11 cellular contexts compared by ENCODE assay signal in the genomic region with DNA sequence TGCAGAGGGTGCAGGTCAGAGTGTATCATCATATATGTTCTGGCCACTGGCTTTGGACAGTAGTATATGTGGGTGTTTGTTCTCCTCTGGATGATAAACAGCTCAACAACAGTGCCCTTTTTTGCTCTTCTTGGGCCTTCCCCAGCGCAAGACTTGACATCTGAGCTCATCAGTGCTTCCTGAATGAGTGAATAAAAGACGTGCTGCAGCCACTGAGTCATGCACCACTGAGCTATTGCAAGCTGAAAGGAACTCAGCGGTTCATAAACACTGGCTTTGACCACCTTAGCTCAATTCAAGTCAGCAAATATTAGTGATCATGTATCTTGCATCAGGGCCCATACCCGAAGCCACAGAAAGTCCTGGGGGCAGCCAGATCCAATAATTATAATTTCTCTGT.
DNase-seq lines count a peak whose midpoint lies in the region; ATAC-seq, FAIRE-seq and TF ChIP-seq lines count a peak whose summit lies in the region.
"Had no signal": no experiment of that assay in that cellular context is flagged by ENCODE, and none has a peak within 500 bp of the region (broad histone marks: within the 10 kb centered on the region; RNA-seq: fewer than 3 reads in every experiment).

No MANE protein-coding gene starts in this region.

- H3K4me1 Mint-ChIP-seq in MCF 10A (ENCODE audit: insufficient read depth, unreplicated experiment) = peaks cover 14% of the 10 kb centered on the region
- peaks cover 18% of the 10 kb centered on the region for H3K4me1 Mint-ChIP-seq in stimulated activated naive CD8-positive, alpha-beta T cell treated with anti-CD3 and anti-CD28 coated beads, Interleukin-15, amount 100 ng/mL, for 72 hours

- no TSS peak for BruUV-seq in MCF 10A (replicated peaks; lab: Mats Ljungman, UMichigan)
- no TSS peak for BruUV-seq in endothelial cell of umbilical vein (replicated peaks; lab: Mats Ljungman, UMichigan)

- H3K4me1 ChIP-seq in breast epithelium (no peaks in the 10 kb centered on the region), endothelial cell of umbilical vein (ENCODE audit: control insufficient read depth, extremely low read depth, insufficient read depth, low read length) (no peaks in the 10 kb centered on the region)

- H4K20me1 ChIP-seq in endothelial cell of umbilical vein (replicated peaks; ENCODE audit: control insufficient read depth, extremely low read depth, insufficient read depth, low read length) = no peaks in the 10 kb centered on the region

- DNase-seq in MCF 10A (ENCODE audit: unreplicated experiment) (peak; percentile 51), breast epithelium (ENCODE audit: low spot score in 2 of 2) (no peak), HTR-8/SVneo (ENCODE audit: insufficient read length, low spot score) (peak; percentile 79), endothelial cell of umbilical vein (ENCODE audit: low read depth, low spot score) (no peak), NCI-H1048 (lab: John Stamatoyannopoulos, UW) (no peak), HT-29 (ENCODE audit: low spot score) (no peak), NCI-H524 (lab: John Stamatoyannopoulos, UW) (no peak)
- no peak for DNase-seq in stimulated activated naive CD8-positive, alpha-beta T cell treated with anti-CD3 and anti-CD28 coated beads, Interleukin-15, amount 100 ng/mL, for 72 hours
- DNase-seq: GOT3; MV-4-11; naive thymus-derived CD4-positive, alpha-beta T cell had no signal

- intact Hi-C loops in MCF 10A (cut with micrococcal nuclease) (no loop called here), breast epithelium (cut with DNase I; ENCODE audit: low total_unique reads) (no loop called here), endothelial cell of umbilical vein (cut with micrococcal nuclease) (no loop called here)

- H3K27ac Mint-ChIP-seq in MCF 10A (ENCODE audit: low read depth, unreplicated experiment) = peak overlapping the region; percentile 49
- peak overlapping the region in 1 of 2 donors; percentile 1 for H3K27ac Mint-ChIP-seq in stimulated activated naive CD8-positive, alpha-beta T cell treated with anti-CD3 and anti-CD28 coated beads, Interleukin-15, amount 100 ng/mL, for 72 hours

- H3K27me3 ChIP-seq in breast epithelium (no peaks in the 10 kb centered on the region), endothelial cell of umbilical vein (ENCODE audit: control insufficient read depth in 2 of 2, insufficient read depth in 2 of 2, low read length in 2 of 2) (peaks cover 0 to 6% of the 10 kb centered on the region in 2 experiments)

- TF ChIP-seq CTCF in MCF 10A (IDR thresholded peaks at IDR 0.05; ENCODE audit: unreplicated experiment) (no peak), breast epithelium (IDR thresholded peaks at IDR 0.05) (no peak), endothelial cell of umbilical vein (IDR thresholded peaks at IDR 0.05; ENCODE audit: extremely low read depth in 1 of 2, insufficient read depth in 1 of 2, low read depth in 1 of 2, low read length in 2 of 2) (no peak)

- no peaks in the 10 kb centered on the region for H3K9me1 ChIP-seq in endothelial cell of umbilical vein (replicated peaks; ENCODE audit: control insufficient read depth, extremely low read depth, insufficient read depth, low read length)

- no peaks in the 10 kb centered on the region for H3K9me3 ChIP-seq in breast epithelium
- H3K9me3 ChIP-seq in endothelial cell of umbilical vein (replicated peaks; ENCODE audit: control insufficient read depth, insufficient read depth, low read length) = no peaks in the 10 kb centered on the region

- H3K4me3 ChIP-seq in breast epithelium (no peak overlapping the region), endothelial cell of umbilical vein (replicated peaks in 1 of 3; ENCODE audit: insufficient read depth in 1 of 3, low read depth in 1 of 3, low read length in 3 of 3) (no peak overlapping the region)

- no peaks in the 10 kb centered on the region for H3K9me3 Mint-ChIP-seq in MCF 10A (ENCODE audit: unreplicated experiment)
- H3K9me3 Mint-ChIP-seq in stimulated activated naive CD8-positive, alpha-beta T cell treated with anti-CD3 and anti-CD28 coated beads, Interleukin-15, amount 100 ng/mL, for 72 hours = no peaks in the 10 kb centered on the region
- H3K9me3 Mint-ChIP-seq: naive thymus-derived CD4-positive, alpha-beta T cell had no signal

- no peak overlapping the region for H3K9ac ChIP-seq in endothelial cell of umbilical vein (replicated peaks; ENCODE audit: extremely low read depth, insufficient read depth, low read length)

- H3K27me3 Mint-ChIP-seq in MCF 10A (ENCODE audit: insufficient read depth, unreplicated experiment) = no peaks in the 10 kb centered on the region
- H3K27me3 Mint-ChIP-seq in stimulated activated naive CD8-positive, alpha-beta T cell treated with anti-CD3 and anti-CD28 coated beads, Interleukin-15, amount 100 ng/mL, for 72 hours = peaks cover 35% of the 10 kb centered on the region

- no peaks in the 10 kb centered on the region for H3K79me2 ChIP-seq in endothelial cell of umbilical vein (ENCODE audit: control insufficient read depth, insufficient read depth, low read length)

- CTCF ChIA-PET in MCF 10A (lab: Yijun Ruan, JAX) (interaction anchor here (1.3 to 1.4 kb wide), 2 partner anchors 10 to 140 kb away, joined by 4 read pairs; no protein-coding TSS in a partner anchor), endothelial cell of umbilical vein (lab: Charles Lee) (interaction anchor here (1.1 to 1.4 kb wide), 3 partner anchors 16 to 141 kb away, joined by 3 to 4 read pairs (median 3); no protein-coding TSS in a partner anchor)

- TF ChIP-seq POLR2A in breast epithelium (IDR thresholded peaks at IDR 0.05) (no peak), endothelial cell of umbilical vein (IDR thresholded peaks at IDR 0.05; ENCODE audit: low read depth, low read length) (no peak)

- FAIRE-seq in HTR-8/SVneo (lab: Jason Lieb, UNC) = peak; percentile 98
- FAIRE-seq in endothelial cell of umbilical vein (lab: Jason Lieb, UNC) = no peak

- H3K4me3 Mint-ChIP-seq in MCF 10A (ENCODE audit: unreplicated experiment) = no peak overlapping the region
- no peak overlapping the region for H3K4me3 Mint-ChIP-seq in stimulated activated naive CD8-positive, alpha-beta T cell treated with anti-CD3 and anti-CD28 coated beads, Interleukin-15, amount 100 ng/mL, for 72 hours

- H3K4me2 ChIP-seq in endothelial cell of umbilical vein (ENCODE audit: insufficient read depth, low read length) = no peak overlapping the region

- dilution Hi-C loops in endothelial cell of umbilical vein (cut with MboI; ENCODE audit: extremely low pct_ligation_motif_present, low sequenced_read_pairs) = no loop called here

- no peaks in the 10 kb centered on the region for H3K36me3 ChIP-seq in breast epithelium
- no peaks in the 10 kb centered on the region for H3K36me3 ChIP-seq in endothelial cell of umbilical vein (ENCODE audit: control insufficient read depth in 2 of 2, extremely low read depth in 1 of 2, insufficient read depth in 2 of 2, low read length in 2 of 2)

- POLR2A ChIA-PET in MCF 10A (lab: Yijun Ruan, JAX) (interaction anchor here (0.8 to 1.2 kb wide), 5 partner anchors 18 to 1062 kb away, joined by 3 to 4 read pairs (median 3); no protein-coding TSS in a partner anchor), endothelial cell of umbilical vein (lab: Charles Lee) (no interaction called here)

- H3K36me3 Mint-ChIP-seq in MCF 10A (ENCODE audit: insufficient read depth, unreplicated experiment) = no peaks in the 10 kb centered on the region
- H3K36me3 Mint-ChIP-seq: naive thymus-derived CD4-positive, alpha-beta T cell had no signal

- ATAC-seq in stimulated activated naive CD8-positive, alpha-beta T cell treated with anti-CD3 and anti-CD28 coated beads, Interleukin-15, amount 100 ng/mL, for 72 hours = peak; percentile 66
- ATAC-seq: naive thymus-derived CD4-positive, alpha-beta T cell had no signal

- no peak overlapping the region for H2AFZ ChIP-seq in endothelial cell of umbilical vein (ENCODE audit: low read depth, low read length)

- H3K27ac ChIP-seq in breast epithelium (no peak overlapping the region), endothelial cell of umbilical vein (ENCODE audit: insufficient read depth, low read depth, low read length) (no peak overlapping the region)

TF ChIP-seq in endothelial cell of umbilical vein, 7 proteins besides CTCF, POLR2A, EP300 and RAD21:
- peak; percentile 5 for TF ChIP-seq FOS (IDR thresholded peaks at IDR 0.05; ENCODE audit: borderline replicate concordance, insufficient read depth, low read length)
- TF ChIP-seq EZH2 (IDR thresholded peaks at IDR 0.05; ENCODE audit: borderline replicate concordance, low read depth, low read length, severe bottlenecking) = no peak
- no peak for TF ChIP-seq GATA2 (IDR thresholded peaks at IDR 0.05; ENCODE audit: insufficient read depth, insufficient read length, low read depth, low read length)

Comparison
In these comparisons a context has a peak if more than half of its experiments do, and no peak if none do; other contexts are left out.
1. DNase-seq: peak in MCF 10A (single experiment) and HTR-8/SVneo (single experiment); none in breast epithelium (0 of 2), endothelial cell of umbilical vein (single experiment), stimulated activated naive CD8-positive, alpha-beta T cell treated with anti-CD3 and anti-CD28 coated beads, Interleukin-15, amount 100 ng/mL, for 72 hours (0 of 2), NCI-H1048 (single experiment), HT-29 (single experiment) and NCI-H524 (0 of 2).